ENCODE assay signal across 9 cellular contexts in genomic region chr3:99799420-99799819, GRCh38.
"Had no signal": no experiment of that assay in that cellular context is flagged by ENCODE, and none has a peak within 500 bp of the region (broad histone marks: within the 10 kb centered on the region; RNA-seq: fewer than 3 reads in every experiment).

No MANE protein-coding gene starts in this region.

- DNase-seq: H7, HFFc6, KBM-7 had no signal

- H3K27ac Mint-ChIP-seq: GM23338, HFFc6 had no signal

- H3K27ac ChIP-seq: HL-60, KMS-11 had no signal

- FAIRE-seq: HTR-8/SVneo had no signal

- H3K9ac ChIP-seq: KMS-11 had no signal

- H3K4me3 Mint-ChIP-seq: GM23338, HFFc6 had no signal

- H2AFZ ChIP-seq: GM23338 had no signal

- H3K4me3 ChIP-seq: GM23338, HAP-1 had no signal

- H3K4me2 ChIP-seq: GM23338, KMS-11 had no signal

- H3K36me3 ChIP-seq: HAP-1 had no signal

- ATAC-seq: GM23338, HCT116 had no signal

- H3K4me1 Mint-ChIP-seq: GM23338 had no signal
